Comparison of ENCODE assay signal across 16 cellular contexts in genomic region chr16:47008612-47009011, GRCh38. TPM values are rescaled to one million over a fixed set of nuclear protein-coding genes. Genes with fewer than 3 reads are reported as not detected.
DNase-seq lines count a peak whose midpoint lies in the region; ATAC-seq, FAIRE-seq and TF ChIP-seq lines count a peak whose summit lies in the region.
"Had no signal": no experiment of that assay in that cellular context is flagged by ENCODE, and none has a peak within 500 bp of the region (broad histone marks: within the 10 kb centered on the region; RNA-seq: fewer than 3 reads in every experiment).

No MANE protein-coding gene starts in this region.

- H3K27me3 ChIP-seq in mammary epithelial cell (ENCODE audit: insufficient read depth, low read length) (no peaks in the 10 kb centered on the region), astrocyte (ENCODE audit: insufficient read depth, low read length) (no peaks in the 10 kb centered on the region), keratinocyte (ENCODE audit: control insufficient read depth, extremely low read depth, insufficient read depth, low read length) (no peaks in the 10 kb centered on the region), uterus (no peaks in the 10 kb centered on the region)

- no peak overlapping the region for H3K9ac ChIP-seq in mammary epithelial cell (ENCODE audit: insufficient read depth, low read length)
- no peak overlapping the region for H3K9ac ChIP-seq in astrocyte (ENCODE audit: low read length)
- H3K9ac ChIP-seq in keratinocyte (ENCODE audit: control insufficient read depth, extremely low read depth, insufficient read depth, low read length), result no peak overlapping the region
- H3K9ac ChIP-seq: GM23248 had no signal

- H3K36me3 Mint-ChIP-seq in MCF 10A (ENCODE audit: insufficient read depth, unreplicated experiment) (no peaks in the 10 kb centered on the region), astrocyte (ENCODE audit: low read depth, unreplicated experiment) (no peaks in the 10 kb centered on the region)

- CTCF ChIA-PET in mammary epithelial cell (lab: Charles Lee; ENCODE audit: low non-redundant PET) (no interaction called here), MCF 10A (lab: Yijun Ruan, JAX) (interaction anchor here (0.7 kb wide), 2 partner anchors 317 to 1148 kb away, joined by 3 to 4 read pairs; no protein-coding TSS in a partner anchor)

- dilution Hi-C loops in mammary epithelial cell (cut with HindIII; ENCODE audit: low sequenced_read_pairs), result no loop called here
- dilution Hi-C loops in keratinocyte (cut with MboI; ENCODE audit: extremely low pct_ligation_motif_present, low sequenced_read_pairs), result no loop called here

- peak overlapping the region; percentile 22 for H3K4me2 ChIP-seq in mammary epithelial cell (ENCODE audit: insufficient read depth, low read depth, low read length)
- peak overlapping the region; percentile 17 for H3K4me2 ChIP-seq in astrocyte (ENCODE audit: low read length)
- H3K4me2 ChIP-seq in keratinocyte (ENCODE audit: control insufficient read depth, extremely low read depth, insufficient read depth, low read depth, low read length), result no peak overlapping the region

- H3K27me3 Mint-ChIP-seq in MCF 10A (ENCODE audit: insufficient read depth, unreplicated experiment), result no peaks in the 10 kb centered on the region
- peaks cover 1% of the 10 kb centered on the region for H3K27me3 Mint-ChIP-seq in astrocyte (ENCODE audit: low read depth, unreplicated experiment)
- H3K27me3 Mint-ChIP-seq: CD4-positive, alpha-beta T cell had no signal

- H3K36me3 ChIP-seq in mammary epithelial cell (ENCODE audit: insufficient read depth, low read length) (no peaks in the 10 kb centered on the region), astrocyte (ENCODE audit: insufficient read depth, low read length) (no peaks in the 10 kb centered on the region), keratinocyte (ENCODE audit: control insufficient read depth in 2 of 2, extremely low read depth in 1 of 2, insufficient read depth in 2 of 2, low read length in 2 of 2) (no peaks in the 10 kb centered on the region), uterus (no peaks in the 10 kb centered on the region)

- POLR2A ChIA-PET in MCF 10A (lab: Yijun Ruan, JAX), result no interaction called here

- H3K9me3 ChIP-seq in mammary epithelial cell (replicated peaks; ENCODE audit: insufficient read depth, low read length) (no peaks in the 10 kb centered on the region), astrocyte (ENCODE audit: insufficient read depth, low read depth, low read length) (no peaks in the 10 kb centered on the region), keratinocyte (ENCODE audit: control insufficient read depth, low read depth, low read length) (no peaks in the 10 kb centered on the region), uterus (no peaks in the 10 kb centered on the region)

- BruUV-seq in mammary epithelial cell (replicated peaks; lab: Mats Ljungman, UMichigan) (no TSS peak), MCF 10A (replicated peaks; lab: Mats Ljungman, UMichigan) (no TSS peak)

- FAIRE-seq in astrocyte (lab: Jason Lieb, UNC) (no peak), keratinocyte (lab: Jason Lieb, UNC) (no peak)
- FAIRE-seq: GM18507, H54 had no signal

- H3K4me1 ChIP-seq in mammary epithelial cell (ENCODE audit: insufficient read depth, low read length), result peaks cover 4% of the 10 kb centered on the region
- H3K4me1 ChIP-seq in astrocyte (ENCODE audit: insufficient read depth, low read length), result peaks cover 4% of the 10 kb centered on the region
- H3K4me1 ChIP-seq in keratinocyte (ENCODE audit: control insufficient read depth, extremely low read depth, insufficient read depth, low read length), result peaks cover 4% of the 10 kb centered on the region
- H3K4me1 ChIP-seq in uterus, result no peaks in the 10 kb centered on the region

- TF ChIP-seq CTCF in mammary epithelial cell (conservative IDR thresholded peaks at IDR 0.05 in 1 of 2, IDR thresholded peaks at IDR 0.05 in 1 of 2; ENCODE audit: extremely low read depth in 1 of 2, insufficient read depth in 1 of 2, low read depth in 1 of 2, low read length in 2 of 2), result no peak
- no peak for TF ChIP-seq CTCF in MCF 10A (IDR thresholded peaks at IDR 0.05; ENCODE audit: unreplicated experiment)
- no peak for TF ChIP-seq CTCF in astrocyte (IDR thresholded peaks at IDR 0.05; ENCODE audit: insufficient read depth, low read depth, low read length)
- TF ChIP-seq CTCF in keratinocyte (optimal IDR thresholded peaks at IDR 0.05 in 1 of 3, IDR thresholded peaks at IDR 0.05 in 1 of 3, conservative IDR thresholded peaks at IDR 0.05 in 1 of 3; ENCODE audit: extremely low read depth in 1 of 3, insufficient read depth in 2 of 3, low read length in 3 of 3), result no peak
- TF ChIP-seq CTCF in uterus (IDR thresholded peaks at IDR 0.05), result no peak

- in situ Hi-C loops in mammary epithelial cell (cut with MboI; ENCODE audit: low sequenced_read_pairs in 2 of 2), result no loop called here

- 92% methylated on average over 2 of the region's 2 CpGs for whole genome bisulfite sequencing in mammary epithelial cell (ENCODE audit: low coverage, missing lambda C conversion rate)

- H3K27ac Mint-ChIP-seq in MCF 10A (ENCODE audit: low read depth, unreplicated experiment) (no peak overlapping the region), astrocyte (ENCODE audit: unreplicated experiment) (no peak overlapping the region)
- H3K27ac Mint-ChIP-seq: CD4-positive, alpha-beta T cell had no signal

- intact Hi-C loops in mammary epithelial cell (cut with micrococcal nuclease), result no loop called here
- intact Hi-C loops in MCF 10A (cut with micrococcal nuclease), result no loop called here
- intact Hi-C loops in uterus (cut with DNase I; ENCODE audit: low total_unique reads), result no loop called here

- DNase-seq in mammary epithelial cell, result no peak
- DNase-seq in MCF 10A (ENCODE audit: unreplicated experiment), result no peak
- no peak for DNase-seq in astrocyte (ENCODE audit: low read depth)
- DNase-seq in keratinocyte (ENCODE audit: low read depth, low spot score), result no peak
- DNase-seq in uterus, result no peak
- no peak for DNase-seq in HuH-7 (ENCODE audit: low spot score)
- DNase-seq: 8988T; C1 segment of cervical spinal cord; Calu3; CD4-positive, alpha-beta T cell; DMS 273 treated with DMSO at 0.1 percent for 48 hours had no signal

- H3K4me1 Mint-ChIP-seq in MCF 10A (ENCODE audit: insufficient read depth, unreplicated experiment) (no peaks in the 10 kb centered on the region), astrocyte (ENCODE audit: low read depth, unreplicated experiment) (peaks cover 2% of the 10 kb centered on the region)

- H3K4me3 Mint-ChIP-seq in MCF 10A (ENCODE audit: unreplicated experiment), result no peak overlapping the region
- no peak overlapping the region for H3K4me3 Mint-ChIP-seq in astrocyte (ENCODE audit: unreplicated experiment)
- H3K4me3 Mint-ChIP-seq: CD4-positive, alpha-beta T cell had no signal

- H2AFZ ChIP-seq in mammary epithelial cell (ENCODE audit: low read depth, low read length), result peak overlapping the region; percentile 25
- H2AFZ ChIP-seq in astrocyte (ENCODE audit: low read depth, low read length), result no peak overlapping the region
- H2AFZ ChIP-seq in keratinocyte (ENCODE audit: control insufficient read depth, low read length), result peak overlapping the region; percentile 60
- H2AFZ ChIP-seq: GM23248 had no signal

- no peak for ATAC-seq in HG03175 (IDR thresholded peaks at IDR 0.05; ENCODE audit: unreplicated experiment)
- ATAC-seq: HCT116 had no signal

- no peak for TF ChIP-seq POLR2A in uterus (IDR thresholded peaks at IDR 0.05)

- H3K79me2 ChIP-seq in mammary epithelial cell (ENCODE audit: insufficient read depth, low read length) (no peaks in the 10 kb centered on the region), astrocyte (ENCODE audit: insufficient read depth, low read length) (no peaks in the 10 kb centered on the region), keratinocyte (ENCODE audit: control insufficient read depth, insufficient read depth, low read length) (no peaks in the 10 kb centered on the region)

- H3K4me3 ChIP-seq in mammary epithelial cell (replicated peaks in 1 of 3; ENCODE audit: insufficient read depth in 1 of 3, low read depth in 2 of 3, low read length in 3 of 3) (no peak overlapping the region), astrocyte (ENCODE audit: insufficient read depth, low read depth, low read length) (no peak overlapping the region), keratinocyte (ENCODE audit: control insufficient read depth in 2 of 3, extremely low read depth in 1 of 3, insufficient read depth in 2 of 3, low read depth in 1 of 3, low read length in 3 of 3) (no peak overlapping the region), uterus (no peak overlapping the region)
- H3K4me3 ChIP-seq: GM23248 had no signal

- no peak overlapping the region for H3K27ac ChIP-seq in mammary epithelial cell (ENCODE audit: insufficient read depth, low read depth, low read length)
- no peak overlapping the region for H3K27ac ChIP-seq in astrocyte (ENCODE audit: low read depth, low read length)
- H3K27ac ChIP-seq in keratinocyte (ENCODE audit: control insufficient read depth, insufficient read depth, low read length), result no peak overlapping the region
- no peak overlapping the region for H3K27ac ChIP-seq in uterus
- H3K27ac ChIP-seq: GM23248 had no signal

- H3K9me3 Mint-ChIP-seq in MCF 10A (ENCODE audit: unreplicated experiment) (no peaks in the 10 kb centered on the region), astrocyte (ENCODE audit: unreplicated experiment) (peaks cover 4% of the 10 kb centered on the region)
- H3K9me3 Mint-ChIP-seq: CD4-positive, alpha-beta T cell had no signal

- H4K20me1 ChIP-seq in mammary epithelial cell (ENCODE audit: insufficient read depth, low read length) (no peaks in the 10 kb centered on the region), astrocyte (ENCODE audit: insufficient read depth, low read length) (no peaks in the 10 kb centered on the region), keratinocyte (ENCODE audit: control insufficient read depth, extremely low read depth, insufficient read depth, low read length) (no peaks in the 10 kb centered on the region)

- H3K9me1 ChIP-seq in keratinocyte (ENCODE audit: control insufficient read depth, extremely low read depth, insufficient read depth, low read length), result no peaks in the 10 kb centered on the region

RNA-seq across cellular contexts. Expression of gene DNAJA2, which starts 35.1 kb away (rescaled TPM):
- 10 to 100 TPM; 64.1 to 72.0 TPM for total RNA-seq in mammary epithelial cell
- 19.3 TPM for polyA plus RNA-seq in mammary epithelial cell
- polyA minus RNA-seq in mammary epithelial cell, result 54.2 TPM
- 64.7 and 64.8 TPM in 2 replicates for total RNA-seq in MCF 10A (2022)
- 65.9 and 76.1 TPM in 2 replicates for total RNA-seq in astrocyte
- polyA plus RNA-seq in keratinocyte, result 19.9 to 36.3 TPM (median 30.5 TPM) in 3 replicates
- 122 TPM for polyA plus RNA-seq in keratinocyte (2011; ENCODE audit: low read depth)
- polyA plus RNA-seq in keratinocyte (2011; cell fraction: cytosol; rRNA removed), result 21.0 and 27.8 TPM in 2 replicates
- 15.8 and 22.9 TPM in 2 replicates for polyA plus RNA-seq in keratinocyte (2011; cell fraction: nucleus; rRNA removed)
- polyA plus RNA-seq in keratinocyte (2012; ENCODE audit: low replicate concordance), result 63.9 and 82.6 TPM in 2 replicates
- polyA minus RNA-seq in keratinocyte, result 7.6 to 35.3 TPM (median 19.5 TPM) in 3 replicates
- 39.7 TPM for polyA minus RNA-seq in keratinocyte (2011; cell fraction: cytosol; rRNA and poly(A)+ RNA removed)
- 8.7 and 15.5 TPM in 2 replicates for polyA minus RNA-seq in keratinocyte (2011; cell fraction: nucleus; rRNA and poly(A)+ RNA removed)
- 10 to 100 TPM; 25.3 to 79.4 (median 40.1) TPM for total RNA-seq in uterus
